In the genomic region with DNA sequence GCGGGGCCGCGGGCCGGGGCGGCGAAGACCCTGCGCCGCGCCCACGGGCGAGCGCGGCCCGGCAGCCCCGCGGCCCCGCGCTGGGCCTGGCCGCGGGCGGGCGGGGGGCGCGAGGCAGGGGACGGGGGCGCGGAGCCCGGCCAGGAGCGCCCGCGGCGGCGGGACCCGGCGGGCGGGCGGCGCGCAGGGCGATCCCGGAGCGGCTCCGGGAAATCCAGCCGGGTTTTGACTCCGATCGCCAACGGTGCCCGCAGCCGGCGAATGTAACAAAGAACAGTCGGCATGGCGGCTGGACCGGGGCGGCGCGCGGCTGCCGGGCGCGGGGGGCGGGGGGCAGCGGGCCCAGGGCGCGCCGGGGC, we compare ENCODE assay signal across 8 cellular contexts. TPM values are rescaled to one million over a fixed set of nuclear protein-coding genes. Genes with fewer than 3 reads are reported as not detected.
DNase-seq lines count a peak whose midpoint lies in the region; ATAC-seq and TF ChIP-seq lines count a peak whose summit lies in the region.

No MANE protein-coding gene starts in this region.

- H3K4me1 Mint-ChIP-seq in Caco-2 (ENCODE audit: low read depth, unreplicated experiment) = no peaks in the 10 kb centered on the region
- H3K4me1 Mint-ChIP-seq in neural crest cell = peaks cover 22% of the 10 kb centered on the region

- TF ChIP-seq CTCF in Caco-2 (IDR thresholded peaks at IDR 0.05; ENCODE audit: insufficient read depth in 1 of 2, low read depth in 1 of 2, low read length in 1 of 2, severe bottlenecking in 1 of 2, unreplicated experiment in 1 of 2) (no peak), PC-3 (conservative IDR thresholded peaks at IDR 0.05; ENCODE audit: low read depth, low read length) (no peak), fibroblast of the aortic adventitia (IDR thresholded peaks at IDR 0.05; ENCODE audit: insufficient read depth, low read length) (no peak), neural crest cell (conservative IDR thresholded peaks at IDR 0.05) (no peak), stomach (IDR thresholded peaks at IDR 0.05) (no peak)

- no peak for TF ChIP-seq EP300 in stomach (IDR thresholded peaks at IDR 0.05)

- H3K9ac ChIP-seq in PC-3 (ENCODE audit: low read length) = peak overlapping the region; percentile 81

- H3K27me3 ChIP-seq in Caco-2 (replicated peaks; ENCODE audit: control insufficient read depth, insufficient read depth, low read length) = no peaks in the 10 kb centered on the region
- no peaks in the 10 kb centered on the region for H3K27me3 ChIP-seq in PC-3 (ENCODE audit: low read length)
- H3K27me3 ChIP-seq in stomach = no peaks in the 10 kb centered on the region

- H3K36me3 ChIP-seq in Caco-2 (ENCODE audit: control insufficient read depth, insufficient read depth, low read length) (peaks cover 1% of the 10 kb centered on the region; the same call in 1 of the 2 replicates), PC-3 (ENCODE audit: low read depth, low read length) (no peaks in the 10 kb centered on the region), stomach (no peaks in the 10 kb centered on the region)

- no peaks in the 10 kb centered on the region for H3K9me2 ChIP-seq in PC-3 (replicated peaks; ENCODE audit: low read length)

- no peaks in the 10 kb centered on the region for H3K9me3 Mint-ChIP-seq in Caco-2 (ENCODE audit: unreplicated experiment)
- H3K9me3 Mint-ChIP-seq in neural crest cell = no peaks in the 10 kb centered on the region

- ATAC-seq in GM19463 (IDR thresholded peaks at IDR 0.05; ENCODE audit: unreplicated experiment) (peak; percentile 42), PC-3 (peak; percentile 49)

- no peak for TF ChIP-seq POLR2A in stomach (IDR thresholded peaks at IDR 0.05)

- H3F3A ChIP-seq in PC-3 (ENCODE audit: low read length, unreplicated experiment) = no peaks in the 10 kb centered on the region

- H3K36me3 Mint-ChIP-seq in Caco-2 (ENCODE audit: insufficient read depth, unreplicated experiment) (peaks cover 2% of the 10 kb centered on the region), neural crest cell (ENCODE audit: low read depth) (no peaks in the 10 kb centered on the region)

- H3K4me3 ChIP-seq in Caco-2 (ENCODE audit: low read depth, low read length) = peak overlapping the region; percentile 84
- H3K4me3 ChIP-seq in PC-3 (ENCODE audit: low read length) = peak overlapping the region; percentile 74; the same call in 1 of the 2 replicates
- H3K4me3 ChIP-seq in fibroblast of the aortic adventitia (ENCODE audit: low read depth, low read length) = peak overlapping the region; percentile 88
- H3K4me3 ChIP-seq in stomach = peak overlapping the region; percentile 71 to 87 (median 77)

- WGBS in stomach, 5 donors = 0 to 3% (median 1%) methylated on average over 5 to 58 of the region's 65 CpGs

- no peaks in the 10 kb centered on the region for H4K20me1 ChIP-seq in PC-3 (ENCODE audit: low read length)

- POLR2A ChIA-PET in Caco-2 (lab: Charles Lee) (interaction anchor here (0.7 kb wide), 1 partner anchor 326 kb away, joined by 4 read pairs; no protein-coding TSS in a partner anchor), PC-3 (lab: Charles Lee; ENCODE audit: unreplicated experiment) (interaction anchor here (0.6 kb wide), 1 partner anchor 110 kb away, joined by 6 read pairs; no protein-coding TSS in a partner anchor)

- H3K27me3 Mint-ChIP-seq in Caco-2 (ENCODE audit: insufficient read depth, unreplicated experiment) (no peaks in the 10 kb centered on the region), neural crest cell (ENCODE audit: low read depth) (no peaks in the 10 kb centered on the region)

- H2AFZ ChIP-seq in PC-3 (ENCODE audit: low read length) = no peak overlapping the region

- H3K4me2 ChIP-seq in PC-3 (ENCODE audit: low read length) = peak overlapping the region; percentile 96

- H3K4me1 ChIP-seq in Caco-2 (peaks cover 9% of the 10 kb centered on the region; the same call in 1 of the 2 replicates), PC-3 (ENCODE audit: insufficient read depth, low read length) (peaks cover 20% of the 10 kb centered on the region), stomach (peaks cover 0 to 32% (median 21%) of the 10 kb centered on the region in 4 donors)

- H3K79me2 ChIP-seq in PC-3 (ENCODE audit: low read length) = peaks cover 45% of the 10 kb centered on the region

- H3K9me3 ChIP-seq in Caco-2 = no peaks in the 10 kb centered on the region
- no peaks in the 10 kb centered on the region for H3K9me3 ChIP-seq in PC-3 (ENCODE audit: low read length)
- no peaks in the 10 kb centered on the region for H3K9me3 ChIP-seq in stomach

- H3K27ac ChIP-seq in PC-3 (ENCODE audit: low read length) (no peak overlapping the region), stomach (peak overlapping the region; percentile 75 to 96 (median 91))

- DNase-seq in Caco-2 = peak; percentile 85
- peak; percentile 52 for DNase-seq in HT1080 (ENCODE audit: low read depth)
- peak; percentile 77 for DNase-seq in PC-3
- peak; percentile 53 to 67 for DNase-seq in activated T-helper 1 cell treated with anti-CD3 and anti-CD28 coated beads, Interleukin-2, amount 50 U/mL, for 16 hours (ENCODE audit: low read depth in 1 of 2, low spot score in 1 of 2)
- DNase-seq in fibroblast of the aortic adventitia (ENCODE audit: low read depth) = peak; percentile 84
- DNase-seq in neural crest cell (ENCODE audit: low read depth, low spot score) = peak; percentile 65
- peak; percentile 83 for DNase-seq in stomach

- BruUV-seq in Caco-2 (replicated peaks; lab: Mats Ljungman, UMichigan) (no TSS peak), PC-3 (replicated peaks; lab: Mats Ljungman, UMichigan) (no TSS peak)

- intact Hi-C loops in Caco-2 (cut with micrococcal nuclease; ENCODE audit: unreplicated experiment) (loop anchor here (2.0 to 5.0 kb wide), 2 partner anchors 48 to 133 kb away; a partner anchor contains a TSS), PC-3 (cut with micrococcal nuclease) (no loop called here), stomach (cut with DNase I; ENCODE audit: low total_unique reads) (loop anchor here (10.0 kb wide), 1 partner anchor 46 kb away; no protein-coding TSS in a partner anchor)

- peak overlapping the region; percentile 88 for H3K27ac Mint-ChIP-seq in Caco-2 (ENCODE audit: unreplicated experiment)
- H3K27ac Mint-ChIP-seq in neural crest cell (ENCODE audit: unreplicated experiment) = no peak overlapping the region

- H3K4me3 Mint-ChIP-seq in Caco-2 (ENCODE audit: unreplicated experiment) (peak overlapping the region; percentile 83), neural crest cell (no peak overlapping the region)

- CTCF ChIA-PET in Caco-2 (lab: Charles Lee) = interaction anchor here (1.5 kb wide), 1 partner anchor 62 kb away, joined by 3 read pairs; no protein-coding TSS in a partner anchor
- CTCF ChIA-PET in PC-3 (lab: Charles Lee) = interaction anchor here (1.0 kb wide), 1 partner anchor 239 kb away, joined by 3 read pairs; no protein-coding TSS in a partner anchor

RNA-seq across cellular contexts. Expression of a gene that starts 0.3 kb away (rescaled TPM):
- total RNA-seq in Caco-2 (2022) (5.6 and 8.2 TPM in 2 replicates), PC-3 (2014; rRNA removed) (13.4 and 16.8 TPM in 2 replicates), fibroblast of the aortic adventitia (ENCODE audit: low replicate concordance) (1.8 and 4.7 TPM in 2 replicates), neural crest cell (11.6 and 12.0 TPM in 2 replicates), stomach (10 to 100 TPM in 2 of 5 donors, 1 to 10 TPM in 3; 2.6 to 44.6 (median 10.0) TPM)
- total RNA-seq in HT1080 (2014; rRNA removed; shearing (Covaris generic)) = 6.4 and 6.5 TPM in 2 replicates
- polyA plus RNA-seq in HT1080 (2015; cell fraction: cytosol; rRNA removed) = 2.7 and 4.1 TPM in 2 replicates
- 17.2 and 21.6 TPM in 2 replicates for polyA plus RNA-seq in HT1080 (2015; cell fraction: nucleus; rRNA removed)
- 1 to 10 TPM in 2 of 3 donors, under 1 TPM in 1; 0.92 to 2.6 (median 1.4) TPM for polyA plus RNA-seq in stomach
